ENCODE assay signal across 27 cellular contexts in genomic region chr2:212427031-212427430, GRCh38.
"Had no signal": no experiment of that assay in that cellular context is flagged by ENCODE, and none has a peak within 500 bp of the region (broad histone marks: within the 10 kb centered on the region; RNA-seq: fewer than 3 reads in every experiment).

No MANE protein-coding gene starts in this region.

- H3K4me3 ChIP-seq: heart left ventricle, left lung, lower lobe of right lung, right atrium auricular region, smooth muscle cell, suprapubic skin, tibial artery had no signal

- FAIRE-seq: astrocyte, endothelial cell of umbilical vein, islet of Langerhans had no signal

- H3K27me3 ChIP-seq: heart left ventricle, left lung, right atrium auricular region, suprapubic skin, tibial artery had no signal

- H3K4me1 ChIP-seq: left lung, lower lobe of right lung, suprapubic skin had no signal

- H3K27ac ChIP-seq: heart left ventricle, left lung, lower lobe of right lung, right atrium auricular region, suprapubic skin, tibial artery, WERI-Rb-1 had no signal

- DNase-seq: activated CD4-positive, alpha-beta memory T cell treated with anti-CD3 and anti-CD28 coated beads for 36 hours; activated CD4-positive, alpha-beta T cell treated with anti-CD3 and anti-CD28 coated beads, Interleukin-2, amount 10 ng/mL, durations not matched to agents 24 days and 14 days; activated CD4-positive, CD25-positive, alpha-beta regulatory T cell treated with anti-CD3 and anti-CD28 coated beads, Interleukin-2, amount 50 U/mL, for 72 hours; activated CD8-positive, alpha-beta memory T cell treated with anti-CD3 and anti-CD28 coated beads, Interleukin-2, amount 50 U/mL, for 48 hours; activated gamma-delta T cell; activated naive CD4-positive, alpha-beta T cell treated with anti-CD3 and anti-CD28 coated beads, Interleukin-2, amount 10 ng/mL, durations not matched to agents 7 days and 5 days; activated naive CD8-positive, alpha-beta T cell treated with anti-CD3 and anti-CD28 coated beads, Interleukin-2, amount 10 ng/mL, durations not matched to agents 7 days and 5 days; activated T-cell treated with anti-CD3 and anti-CD28 coated beads, Interleukin-2, amount 50 U/mL, for 24 hours; caudate nucleus; cortex of kidney; foreskin fibroblast; heart left ventricle; left lung; lower lobe of right lung; mesenchymal stem cell; natural killer cell; stimulated activated CD4-positive, alpha-beta T cell treated with anti-CD3 and anti-CD28 coated beads, Interleukin-2, amount 100 ng/mL, for 24 hours; stimulated activated naive CD4-positive, alpha-beta T cell; T1000; tibial artery; WERI-Rb-1 had no signal

- H3K9me3 ChIP-seq: heart left ventricle, lower lobe of right lung, right atrium auricular region, suprapubic skin, tibial artery had no signal

- H3K36me3 ChIP-seq: heart left ventricle, left lung, lower lobe of right lung, right atrium auricular region, suprapubic skin, tibial artery, WERI-Rb-1 had no signal
